In genomic region chr10:35027567-35027966, GRCh38 we compare ENCODE assay signal across 9 cellular contexts.
DNase-seq lines count a peak whose midpoint lies in the region; ATAC-seq and TF ChIP-seq lines count a peak whose summit lies in the region.
"Had no signal": no experiment of that assay in that cellular context is flagged by ENCODE, and none has a peak within 500 bp of the region (broad histone marks: within the 10 kb centered on the region; RNA-seq: fewer than 3 reads in every experiment).

No MANE protein-coding gene starts in this region.

- H3K36me3 ChIP-seq in osteoblast (ENCODE audit: insufficient read depth, low read length), result peaks cover 48% of the 10 kb centered on the region

- no peaks in the 10 kb centered on the region for H3K9me3 Mint-ChIP-seq in activated naive CD4-positive, alpha-beta T cell treated with anti-CD3 and anti-CD28 coated beads for 36 hours

- H2AFZ ChIP-seq in osteoblast (ENCODE audit: low read length), result no peak overlapping the region

- H3K27ac ChIP-seq in coronary artery, result no peak overlapping the region
- no peak overlapping the region for H3K27ac ChIP-seq in osteoblast (ENCODE audit: low read depth, low read length)

- no peak overlapping the region for H3K4me2 ChIP-seq in osteoblast (ENCODE audit: insufficient read depth, low read length)

- TF ChIP-seq CTCF in coronary artery (IDR thresholded peaks at IDR 0.05) (peak; percentile 27), osteoblast (IDR thresholded peaks at IDR 0.05; ENCODE audit: extremely low read depth, low read depth, low read length) (peak; percentile 51)

- intact Hi-C loops in activated naive CD4-positive, alpha-beta T cell treated with anti-CD3 and anti-CD28 coated beads for 36 hours (cut with micrococcal nuclease), result loop anchor here (1.0 kb wide), 1 partner anchor 361 kb away; no protein-coding TSS in a partner anchor

- no peaks in the 10 kb centered on the region for H3K9me3 ChIP-seq in osteoblast (ENCODE audit: low read depth, low read length)

- H3K4me3 ChIP-seq in coronary artery, result no peak overlapping the region
- H3K4me3 ChIP-seq in osteoblast (ENCODE audit: insufficient read depth, low read length), result no peak overlapping the region

- ATAC-seq in GM21515 (IDR thresholded peaks at IDR 0.05; ENCODE audit: unreplicated experiment), result no peak

- DNase-seq in ELR (ENCODE audit: low read depth) (peak; percentile 56), NCI-H1694 (lab: John Stamatoyannopoulos, UW) (peak; percentile 7), coronary artery (ENCODE audit: low spot score) (no peak), osteoblast (ENCODE audit: insufficient read length, low spot score, missing footprints) (no peak), Ammon's horn (ENCODE audit: low spot score) (no peak), NCI-H146 (lab: John Stamatoyannopoulos, UW) (no peak)
- no peak for DNase-seq in activated naive CD4-positive, alpha-beta T cell treated with anti-CD3 and anti-CD28 coated beads for 36 hours
- DNase-seq: anterior cingulate cortex had no signal

- no peaks in the 10 kb centered on the region for H3K27me3 ChIP-seq in osteoblast (ENCODE audit: insufficient read depth, low read length)

- no peaks in the 10 kb centered on the region for H4K20me1 ChIP-seq in osteoblast (ENCODE audit: insufficient read depth, low read length)

- H3K36me3 Mint-ChIP-seq in activated naive CD4-positive, alpha-beta T cell treated with anti-CD3 and anti-CD28 coated beads for 36 hours (ENCODE audit: low read depth), result peaks cover 12% of the 10 kb centered on the region

- H3K27me3 Mint-ChIP-seq in activated naive CD4-positive, alpha-beta T cell treated with anti-CD3 and anti-CD28 coated beads for 36 hours (ENCODE audit: low read depth), result no peaks in the 10 kb centered on the region

- no peaks in the 10 kb centered on the region for H3K4me1 Mint-ChIP-seq in activated naive CD4-positive, alpha-beta T cell treated with anti-CD3 and anti-CD28 coated beads for 36 hours (ENCODE audit: low read depth)

- no peak overlapping the region for H3K27ac Mint-ChIP-seq in activated naive CD4-positive, alpha-beta T cell treated with anti-CD3 and anti-CD28 coated beads for 36 hours

- no peaks in the 10 kb centered on the region for H3K79me2 ChIP-seq in osteoblast (ENCODE audit: insufficient read depth, low read length)

- CTCF ChIA-PET in activated naive CD4-positive, alpha-beta T cell treated with anti-CD3 and anti-CD28 coated beads for 36 hours (lab: Charles Lee), result interaction anchor here (0.7 to 6.0 kb wide), 6 partner anchors 10 to 372 kb away, joined by 3 to 41 read pairs (median 6); no protein-coding TSS in a partner anchor

- no peak overlapping the region for H3K4me3 Mint-ChIP-seq in activated naive CD4-positive, alpha-beta T cell treated with anti-CD3 and anti-CD28 coated beads for 36 hours

- H3K4me1 ChIP-seq in osteoblast (ENCODE audit: insufficient read depth, low read length), result peaks cover 5% of the 10 kb centered on the region

Comparison
In these comparisons a context has a peak if more than half of its experiments do, and no peak if none do; other contexts are left out.
1. DNase-seq: peak in ELR (single experiment) and NCI-H1694 (single experiment); none in coronary artery (single experiment), osteoblast (single experiment), Ammon's horn (single experiment), activated naive CD4-positive, alpha-beta T cell treated with anti-CD3 and anti-CD28 coated beads for 36 hours (single experiment) and NCI-H146 (single experiment).